Comparison of ENCODE assay signal across 31 cellular contexts in genomic region chr9:77399964-77400363, GRCh38.
"Had no signal": no experiment of that assay in that cellular context is flagged by ENCODE, and none has a peak within 500 bp of the region (broad histone marks: within the 10 kb centered on the region; RNA-seq: fewer than 3 reads in every experiment).

No MANE protein-coding gene starts in this region.

- H3K9ac ChIP-seq: neural progenitor cell, parathyroid adenoma had no signal

- H3K4me1 ChIP-seq: neural progenitor cell, parathyroid adenoma, psoas muscle, spleen, suprapubic skin, testis, upper lobe of right lung, uterus had no signal

- H2AFZ ChIP-seq: neural progenitor cell, parathyroid adenoma had no signal

- H3K79me2 ChIP-seq: parathyroid adenoma had no signal

- H3K27ac Mint-ChIP-seq: natural killer cell; nephron; neural progenitor cell; progenitor cell of endocrine pancreas; stimulated activated memory B cell treated with anti-CD40 and anti-IgM and Interleukin-4, amounts not matched to agents 10 μg/mL and 1 μg/mL and 100 μg/mL, for 72 hours; stimulated activated naive CD8-positive, alpha-beta T cell treated with anti-CD3 and anti-CD28 coated beads, Interleukin-15, amount 100 ng/mL, for 72 hours; type B pancreatic cell had no signal

- H3K36me3 ChIP-seq: neural progenitor cell, ovary, suprapubic skin, transverse colon, upper lobe of right lung, uterus had no signal

- DNase-seq: natural killer cell; occipital lobe; ovary; posterior cingulate gyrus; psoas muscle; right cardiac atrium; spleen; stimulated activated CD4-positive, alpha-beta T cell treated with anti-CD3 and anti-CD28 coated beads, Interleukin-12 subunit alpha, Interleukin-12 subunit beta, amount 100 ng/mL, for 4 hours; stimulated activated CD4-positive, alpha-beta T cell treated with anti-CD3 and anti-CD28 coated beads, Interleukin-1b, Interleukin-23, amount 100 ng/mL, for 48 hours; stimulated activated CD4-positive, alpha-beta T cell treated with anti-CD3 and anti-CD28 coated beads, Interleukin-4, amount 100 ng/mL, for 1 hour; stimulated activated CD4-positive, alpha-beta T cell treated with anti-CD3 and anti-CD28 coated beads, Interleukin-4, amount 100 ng/mL, for 4 hours; stimulated activated CD8-positive, alpha-beta memory T cell treated with anti-CD3 and anti-CD28 coated beads, Interleukin-4, amount 100 ng/mL, for 48 hours; stimulated activated naive CD4-positive, alpha-beta T cell; stimulated activated naive CD8-positive, alpha-beta T cell treated with anti-CD3 and anti-CD28 coated beads, Interleukin-15, amount 100 ng/mL, for 72 hours; stimulated activated naive CD8-positive, alpha-beta T cell treated with anti-CD3 and anti-CD28 coated beads, Interleukin-15, Interleukin-2, amounts not matched to agents 100 U/mL and 50 U/mL, for 24 hours; substantia nigra; testis; tibial artery; transverse colon; upper lobe of right lung; uterus had no signal

- ATAC-seq: natural killer cell; psoas muscle; right cardiac atrium; sciatic nerve; stimulated activated memory B cell treated with anti-CD40 and anti-IgM and Interleukin-4, amounts not matched to agents 10 μg/mL and 1 μg/mL and 100 μg/mL, for 72 hours; stimulated activated naive CD8-positive, alpha-beta T cell treated with anti-CD3 and anti-CD28 coated beads, Interleukin-15, amount 100 ng/mL, for 72 hours; stimulated activated naive CD8-positive, alpha-beta T cell treated with anti-CD3 and anti-CD28 coated beads, Interleukin-15, Interleukin-2, amounts not matched to agents 100 U/mL and 50 U/mL, for 24 hours; upper lobe of right lung had no signal

- H3K27me3 ChIP-seq: neural progenitor cell, ovary, spleen, suprapubic skin, testis, tibial artery, transverse colon, upper lobe of right lung, uterus had no signal

- H3K4me3 Mint-ChIP-seq: natural killer cell; nephron; neural progenitor cell; stimulated activated memory B cell treated with anti-CD40 and anti-IgM and Interleukin-4, amounts not matched to agents 10 μg/mL and 1 μg/mL and 100 μg/mL, for 72 hours; stimulated activated naive CD8-positive, alpha-beta T cell treated with anti-CD3 and anti-CD28 coated beads, Interleukin-15, amount 100 ng/mL, for 72 hours; type B pancreatic cell had no signal

- H3K4me1 Mint-ChIP-seq: natural killer cell; nephron; neural progenitor cell; stimulated activated memory B cell treated with anti-CD40 and anti-IgM and Interleukin-4, amounts not matched to agents 10 μg/mL and 1 μg/mL and 100 μg/mL, for 72 hours; stimulated activated naive CD8-positive, alpha-beta T cell treated with anti-CD3 and anti-CD28 coated beads, Interleukin-15, amount 100 ng/mL, for 72 hours had no signal

- H3K9me3 Mint-ChIP-seq: natural killer cell; neural progenitor cell; stimulated activated memory B cell treated with anti-CD40 and anti-IgM and Interleukin-4, amounts not matched to agents 10 μg/mL and 1 μg/mL and 100 μg/mL, for 72 hours; stimulated activated naive CD8-positive, alpha-beta T cell treated with anti-CD3 and anti-CD28 coated beads, Interleukin-15, amount 100 ng/mL, for 72 hours; type B pancreatic cell had no signal

- H3K27me3 Mint-ChIP-seq: progenitor cell of endocrine pancreas; stimulated activated memory B cell treated with anti-CD40 and anti-IgM and Interleukin-4, amounts not matched to agents 10 μg/mL and 1 μg/mL and 100 μg/mL, for 72 hours; stimulated activated naive CD8-positive, alpha-beta T cell treated with anti-CD3 and anti-CD28 coated beads, Interleukin-15, amount 100 ng/mL, for 72 hours; type B pancreatic cell had no signal

- H3K4me2 ChIP-seq: neural progenitor cell, smooth muscle cell had no signal

- H3K36me3 Mint-ChIP-seq: natural killer cell, type B pancreatic cell had no signal

- H3K4me3 ChIP-seq: neural progenitor cell, ovary, psoas muscle, skin epidermis, smooth muscle cell, spleen, suprapubic skin, testis, tibial artery, transverse colon, upper lobe of right lung, uterus had no signal

- H3K27ac ChIP-seq: neural progenitor cell, ovary, parathyroid adenoma, psoas muscle, skin epidermis, spleen, suprapubic skin, testis, tibial artery, transverse colon, upper lobe of right lung, uterus had no signal

- H3K9me3 ChIP-seq: ovary, psoas muscle, spleen, suprapubic skin, testis, tibial artery, transverse colon, upper lobe of right lung, uterus had no signal
